18 cellular contexts compared by ENCODE assay signal in genomic region chr15:90967206-90967605, GRCh38. TPM values are rescaled to one million over a fixed set of nuclear protein-coding genes. Genes with fewer than 3 reads are reported as not detected.
A peak's percentile ranks its signal among the peaks of the same experiment; 100 is the strongest.
DNase-seq lines count a peak whose midpoint lies in the region; ATAC-seq, FAIRE-seq and TF ChIP-seq lines count a peak whose summit lies in the region.
"Had no signal": no experiment of that assay in that cellular context is flagged by ENCODE, and none has a peak within 500 bp of the region (broad histone marks: within the 10 kb centered on the region; RNA-seq: fewer than 3 reads in every experiment).

No MANE protein-coding gene starts in this region.

- H3K9me3 Mint-ChIP-seq in activated naive CD4-positive, alpha-beta T cell treated with anti-CD3 and anti-CD28 coated beads for 36 hours = no peaks in the 10 kb centered on the region
- no peaks in the 10 kb centered on the region for H3K9me3 Mint-ChIP-seq in activated naive CD4-positive, alpha-beta T cell treated with anti-CD3 and anti-CD28 coated beads, Interleukin-2, amount 10 ng/mL, durations not matched to agents 7 days and 5 days
- no peaks in the 10 kb centered on the region for H3K9me3 Mint-ChIP-seq in H9
- no peaks in the 10 kb centered on the region for H3K9me3 Mint-ChIP-seq in stimulated activated naive CD8-positive, alpha-beta T cell treated with anti-CD3 and anti-CD28 coated beads, Interleukin-15, amount 100 ng/mL, for 72 hours
- H3K9me3 Mint-ChIP-seq: CD14-positive monocyte; CD8-positive, alpha-beta T cell had no signal

- H2BK5ac ChIP-seq in H9 (ENCODE audit: insufficient read length, low read length) = no peak overlapping the region

- WGBS in H9 (ENCODE audit: extremely low coverage, insufficient read length, low lambda C conversion rate) = no CpG with 5 or more reads among the region's 5 CpGs

- no peaks in the 10 kb centered on the region for H3K4me1 ChIP-seq in H9 (ENCODE audit: insufficient read depth, low read length)
- H3K4me1 ChIP-seq: BLaER1 had no signal

- H3K27ac ChIP-seq in H9 (ENCODE audit: insufficient read length, low read depth, low read length) = no peak overlapping the region
- H3K27ac ChIP-seq: BLaER1 had no signal

- no peak overlapping the region for H3K9ac ChIP-seq in H9 (ENCODE audit: extremely low read depth, insufficient read length, low read length)
- H3K9ac ChIP-seq: BLaER1 had no signal

- CTCF ChIA-PET in activated naive CD4-positive, alpha-beta T cell treated with anti-CD3 and anti-CD28 coated beads for 36 hours (lab: Charles Lee) = interaction anchor here (1.3 kb wide), 1 partner anchor 34 kb away, joined by 3 read pairs; no protein-coding TSS in a partner anchor
- CTCF ChIA-PET in activated naive CD4-positive, alpha-beta T cell treated with anti-CD3 and anti-CD28 coated beads, Interleukin-2, amount 10 ng/mL, durations not matched to agents 7 days and 5 days (lab: Charles Lee) = interaction anchor here (1.9 kb wide), 1 partner anchor 9 kb away, joined by 9 read pairs; no protein-coding TSS in a partner anchor

- no peak overlapping the region for H2AK5ac ChIP-seq in H9 (ENCODE audit: insufficient read length, low read length)

- peaks cover 46% of the 10 kb centered on the region for H3K36me3 Mint-ChIP-seq in activated naive CD4-positive, alpha-beta T cell treated with anti-CD3 and anti-CD28 coated beads for 36 hours (ENCODE audit: low read depth)
- H3K36me3 Mint-ChIP-seq in activated naive CD4-positive, alpha-beta T cell treated with anti-CD3 and anti-CD28 coated beads, Interleukin-2, amount 10 ng/mL, durations not matched to agents 7 days and 5 days = peaks cover 58% of the 10 kb centered on the region
- peaks cover 33 to 83% (median 78%) of the 10 kb centered on the region in 3 experiments for H3K36me3 Mint-ChIP-seq in H9 (ENCODE audit: insufficient read depth in 1 of 3, low read depth in 3 of 3)

- no peak overlapping the region for H3K18ac ChIP-seq in H9 (ENCODE audit: insufficient read length, low read depth, low read length)

- H4K20me1 ChIP-seq in H9 (ENCODE audit: control insufficient read depth, insufficient read depth, insufficient read length) = no peaks in the 10 kb centered on the region
- H4K20me1 ChIP-seq: BLaER1 had no signal

- no peak overlapping the region for H3T11ph ChIP-seq in H9 (ENCODE audit: low read length)

- intact Hi-C loops in activated naive CD4-positive, alpha-beta T cell treated with anti-CD3 and anti-CD28 coated beads for 36 hours (cut with micrococcal nuclease) = no loop called here

- no peak overlapping the region for H3K4me3 ChIP-seq in bronchial epithelial cell (ENCODE audit: low read depth, low read length)
- H3K4me3 ChIP-seq: BLaER1 had no signal

- no peak overlapping the region for H4K91ac ChIP-seq in H9 (ENCODE audit: insufficient read length, low read depth, low read length)

- TF ChIP-seq CTCF in H9 (conservative IDR thresholded peaks at IDR 0.05) (no peak), bronchial epithelial cell (IDR thresholded peaks at IDR 0.05; ENCODE audit: insufficient read depth, low read length, severe bottlenecking) (no peak)

- H3K79me1 ChIP-seq in H9 (ENCODE audit: insufficient read depth, low read depth, low read length, poor library complexity, severe bottlenecking) = no peaks in the 10 kb centered on the region

- no peak overlapping the region for H2BK15ac ChIP-seq in H9 (ENCODE audit: low read depth, low read length)

- no peak for DNase-seq in activated naive CD4-positive, alpha-beta T cell treated with anti-CD3 and anti-CD28 coated beads for 36 hours
- no peak for DNase-seq in activated naive CD4-positive, alpha-beta T cell treated with anti-CD3 and anti-CD28 coated beads, Interleukin-2, amount 10 ng/mL, durations not matched to agents 7 days and 5 days
- DNase-seq in H9 (no peak), bronchial epithelial cell (ENCODE audit: low read depth) (peak; percentile 82), SK-N-DZ (ENCODE audit: low spot score) (no peak)
- DNase-seq in stimulated activated naive CD8-positive, alpha-beta T cell treated with anti-CD3 and anti-CD28 coated beads, Interleukin-15, amount 100 ng/mL, for 72 hours = no peak
- DNase-seq: 8988T; Calu3; CD8-positive, alpha-beta T cell; DMS79 treated with DMSO at 0.1 percent for 48 hours; GF-D8; HCEC 1CT; IMR-90 had no signal

- H3K27me3 ChIP-seq in H9 (ENCODE audit: insufficient read depth, low read length) (no peaks in the 10 kb centered on the region), bronchial epithelial cell (ENCODE audit: control insufficient read depth, insufficient read depth, low read length) (no peaks in the 10 kb centered on the region)
- H3K27me3 ChIP-seq: BLaER1 had no signal

- H3K36me3 ChIP-seq in bronchial epithelial cell (ENCODE audit: control insufficient read depth, insufficient read depth, low read length) = peaks cover 6% of the 10 kb centered on the region

- H4K8ac ChIP-seq in H9 (replicated peaks; ENCODE audit: insufficient read length, low read depth, low read length) = no peak overlapping the region

- H3K4me2 ChIP-seq in H9 (ENCODE audit: insufficient read depth, insufficient read length, low read length) = no peak overlapping the region
- H3K4me2 ChIP-seq: BLaER1 had no signal

- H2AFZ ChIP-seq in H9 (ENCODE audit: low read length) = no peak overlapping the region

- no peak for FAIRE-seq in bronchial epithelial cell (lab: Jason Lieb, UNC)

- H3K4me1 Mint-ChIP-seq in activated naive CD4-positive, alpha-beta T cell treated with anti-CD3 and anti-CD28 coated beads for 36 hours (ENCODE audit: low read depth) = peaks cover 2% of the 10 kb centered on the region
- no peaks in the 10 kb centered on the region for H3K4me1 Mint-ChIP-seq in activated naive CD4-positive, alpha-beta T cell treated with anti-CD3 and anti-CD28 coated beads, Interleukin-2, amount 10 ng/mL, durations not matched to agents 7 days and 5 days
- no peaks in the 10 kb centered on the region for H3K4me1 Mint-ChIP-seq in H9
- H3K4me1 Mint-ChIP-seq in stimulated activated naive CD8-positive, alpha-beta T cell treated with anti-CD3 and anti-CD28 coated beads, Interleukin-15, amount 100 ng/mL, for 72 hours = no peaks in the 10 kb centered on the region
- H3K4me1 Mint-ChIP-seq: CD14-positive monocyte had no signal

- H3K27me3 Mint-ChIP-seq in activated naive CD4-positive, alpha-beta T cell treated with anti-CD3 and anti-CD28 coated beads for 36 hours (ENCODE audit: low read depth) = no peaks in the 10 kb centered on the region
- H3K27me3 Mint-ChIP-seq in activated naive CD4-positive, alpha-beta T cell treated with anti-CD3 and anti-CD28 coated beads, Interleukin-2, amount 10 ng/mL, durations not matched to agents 7 days and 5 days = no peaks in the 10 kb centered on the region
- no peaks in the 10 kb centered on the region for H3K27me3 Mint-ChIP-seq in H9 (ENCODE audit: low read depth)
- no peaks in the 10 kb centered on the region for H3K27me3 Mint-ChIP-seq in stimulated activated naive CD8-positive, alpha-beta T cell treated with anti-CD3 and anti-CD28 coated beads, Interleukin-15, amount 100 ng/mL, for 72 hours

- ATAC-seq in esophagus mucosa (peak; percentile 75), GM21529 (IDR thresholded peaks at IDR 0.05; ENCODE audit: unreplicated experiment) (no peak)
- ATAC-seq in stimulated activated naive CD8-positive, alpha-beta T cell treated with anti-CD3 and anti-CD28 coated beads, Interleukin-15, amount 100 ng/mL, for 72 hours = no peak
- ATAC-seq: CD8-positive, alpha-beta T cell had no signal

- H3K23ac ChIP-seq in H9 (ENCODE audit: insufficient read length, low read depth, low read length) = no peak overlapping the region

- no peaks in the 10 kb centered on the region for H3K23me2 ChIP-seq in H9 (ENCODE audit: insufficient read length, low read depth, low read length, poor library complexity, severe bottlenecking)

- no peak overlapping the region for H2BK120ac ChIP-seq in H9 (ENCODE audit: low read depth, low read length, poor library complexity, severe bottlenecking)

- no peaks in the 10 kb centered on the region for H3K9me3 ChIP-seq in H9 (ENCODE audit: control insufficient read depth, low read depth, low read length)
- H3K9me3 ChIP-seq: BLaER1 had no signal

- no peak overlapping the region for H3K4me3 Mint-ChIP-seq in activated naive CD4-positive, alpha-beta T cell treated with anti-CD3 and anti-CD28 coated beads for 36 hours
- H3K4me3 Mint-ChIP-seq in activated naive CD4-positive, alpha-beta T cell treated with anti-CD3 and anti-CD28 coated beads, Interleukin-2, amount 10 ng/mL, durations not matched to agents 7 days and 5 days = no peak overlapping the region
- H3K4me3 Mint-ChIP-seq in H9 = no peak overlapping the region
- H3K4me3 Mint-ChIP-seq in stimulated activated naive CD8-positive, alpha-beta T cell treated with anti-CD3 and anti-CD28 coated beads, Interleukin-15, amount 100 ng/mL, for 72 hours = no peak overlapping the region
- H3K4me3 Mint-ChIP-seq: CD14-positive monocyte; CD8-positive, alpha-beta T cell had no signal

- no peak overlapping the region for H3K4ac ChIP-seq in H9 (ENCODE audit: low read depth, low read length)

- H3K56ac ChIP-seq in H9 (ENCODE audit: insufficient read length, low read depth, low read length) = no peak overlapping the region

- H3K14ac ChIP-seq in H9 (ENCODE audit: insufficient read depth, low read length) = no peak overlapping the region

- H4K5ac ChIP-seq in H9 (ENCODE audit: insufficient read length, low read depth, low read length) = no peak overlapping the region

- peak overlapping the region; percentile 38 for H3K27ac Mint-ChIP-seq in activated naive CD4-positive, alpha-beta T cell treated with anti-CD3 and anti-CD28 coated beads for 36 hours
- H3K27ac Mint-ChIP-seq in activated naive CD4-positive, alpha-beta T cell treated with anti-CD3 and anti-CD28 coated beads, Interleukin-2, amount 10 ng/mL, durations not matched to agents 7 days and 5 days = no peak overlapping the region
- peak overlapping the region in 2 of 3 experiments; percentile 55 to 68; a peak in 1 of 7 replicates for H3K27ac Mint-ChIP-seq in H9
- H3K27ac Mint-ChIP-seq in stimulated activated naive CD8-positive, alpha-beta T cell treated with anti-CD3 and anti-CD28 coated beads, Interleukin-15, amount 100 ng/mL, for 72 hours = no peak overlapping the region
- H3K27ac Mint-ChIP-seq: CD8-positive, alpha-beta T cell had no signal

- no peak overlapping the region for H2BK20ac ChIP-seq in H9 (ENCODE audit: low read depth, low read length, poor library complexity, severe bottlenecking)

- H3K79me2 ChIP-seq in H9 (ENCODE audit: insufficient read depth, low read length) = no peaks in the 10 kb centered on the region

- no peak overlapping the region for H2BK12ac ChIP-seq in H9 (ENCODE audit: insufficient read length, low read depth, low read length)

RNA-seq across cellular contexts. Expression of gene RCCD1, which starts 12.5 kb away (rescaled TPM):
- 10 to 100 TPM; 52.0 to 52.4 TPM for total RNA-seq in activated naive CD4-positive, alpha-beta T cell treated with anti-CD3 and anti-CD28 coated beads for 36 hours
- total RNA-seq in H9 (2021) (20.6 and 22.8 TPM in 2 replicates), bronchial epithelial cell (11.6 and 12.9 TPM in 2 replicates), esophagus mucosa (8.8 TPM)
- 16.0 and 20.1 TPM in 2 replicates for polyA plus RNA-seq in SK-N-DZ (2014; cell fraction: cytosol; rRNA removed)
- 57.0 and 66.6 TPM in 2 replicates for polyA plus RNA-seq in SK-N-DZ (2014; cell fraction: nucleus; rRNA removed)
- total RNA-seq: H4 had no signal

RNA-seq across cellular contexts. Expression of gene PRC1, which starts 27.1 kb away (rescaled TPM):
- total RNA-seq in activated naive CD4-positive, alpha-beta T cell treated with anti-CD3 and anti-CD28 coated beads for 36 hours = 100 to 1,000 TPM; 173 TPM
- total RNA-seq in H9 (2021) (70.5 and 75.7 TPM in 2 replicates), bronchial epithelial cell (6.1 and 14.8 TPM in 2 replicates), esophagus mucosa (49.4 TPM)
- polyA plus RNA-seq in SK-N-DZ (2014; cell fraction: cytosol; rRNA removed) = 398 and 437 TPM in 2 replicates
- polyA plus RNA-seq in SK-N-DZ (2014; cell fraction: nucleus; rRNA removed) = 650 and 674 TPM in 2 replicates

RNA-seq across cellular contexts. Expression of gene UNC45A, which starts 32.1 kb away (rescaled TPM):
- total RNA-seq in activated naive CD4-positive, alpha-beta T cell treated with anti-CD3 and anti-CD28 coated beads for 36 hours = 10 to 100 TPM; 69.9 to 70.8 TPM
- 84.3 and 84.6 TPM in 2 replicates for total RNA-seq in H9 (2021)
- 64.8 and 105 TPM in 2 replicates for total RNA-seq in bronchial epithelial cell
- 48.9 TPM for total RNA-seq in esophagus mucosa
- polyA plus RNA-seq in SK-N-DZ (2014; cell fraction: cytosol; rRNA removed) = 32.5 and 38.0 TPM in 2 replicates
- 70.6 and 74.9 TPM in 2 replicates for polyA plus RNA-seq in SK-N-DZ (2014; cell fraction: nucleus; rRNA removed)

RNA-seq across cellular contexts. Expression of gene HDDC3, which starts 34.9 kb away (rescaled TPM):
- 10 to 100 TPM; 49.8 to 51.3 TPM for total RNA-seq in activated naive CD4-positive, alpha-beta T cell treated with anti-CD3 and anti-CD28 coated beads for 36 hours
- total RNA-seq in H9 (2021) = 13.2 and 13.3 TPM in 2 replicates
- total RNA-seq in bronchial epithelial cell = 28.5 and 37.6 TPM in 2 replicates
- 10.6 TPM for total RNA-seq in esophagus mucosa
- polyA plus RNA-seq in SK-N-DZ (2014; cell fraction: cytosol; rRNA removed) = 25.1 and 25.3 TPM in 2 replicates
- polyA plus RNA-seq in SK-N-DZ (2014; cell fraction: nucleus; rRNA removed) = 17.6 and 23.1 TPM in 2 replicates

RNA-seq across cellular contexts. Expression of gene VPS33B, which starts 55.2 kb away (rescaled TPM):
- total RNA-seq in activated naive CD4-positive, alpha-beta T cell treated with anti-CD3 and anti-CD28 coated beads for 36 hours = 10 to 100 TPM; 19.8 to 21.2 TPM
- total RNA-seq in H9 (2021) (16.3 and 21.1 TPM in 2 replicates), bronchial epithelial cell (10.5 and 12.2 TPM in 2 replicates), esophagus mucosa (13.4 TPM)
- polyA plus RNA-seq in SK-N-DZ (2014; cell fraction: cytosol; rRNA removed) = 8.0 and 17.9 TPM in 2 replicates
- 22.3 and 33.5 TPM in 2 replicates for polyA plus RNA-seq in SK-N-DZ (2014; cell fraction: nucleus; rRNA removed)

Comparison
In these comparisons a context has a peak if more than half of its experiments do, and no peak if none do; other contexts are left out.
1. H3K27ac Mint-ChIP-seq: peak in activated naive CD4-positive, alpha-beta T cell treated with anti-CD3 and anti-CD28 coated beads for 36 hours (single experiment) and H9 (2 of 3); none in activated naive CD4-positive, alpha-beta T cell treated with anti-CD3 and anti-CD28 coated beads, Interleukin-2, amount 10 ng/mL, durations not matched to agents 7 days and 5 days (single experiment) and stimulated activated naive CD8-positive, alpha-beta T cell treated with anti-CD3 and anti-CD28 coated beads, Interleukin-15, amount 100 ng/mL, for 72 hours (0 of 2).